In the genomic region with DNA sequence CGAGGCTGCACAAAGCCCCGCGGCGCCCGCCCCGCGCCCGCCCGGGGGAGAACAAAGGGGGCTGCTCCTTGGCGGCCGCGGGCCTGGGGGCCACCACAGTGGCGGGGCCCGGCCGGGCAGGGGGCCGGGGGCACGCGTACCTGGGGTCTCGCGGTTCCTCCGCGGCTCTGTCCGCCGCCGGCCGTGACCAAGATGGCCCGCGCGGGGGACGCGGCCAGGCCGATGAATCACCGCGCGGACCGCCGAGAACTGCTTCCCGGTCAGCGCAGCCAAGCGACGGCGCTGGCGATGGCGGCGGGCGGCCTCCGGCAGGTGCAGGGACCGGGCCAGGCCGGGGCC, we compare ENCODE assay signal across 8 cellular contexts. TPM values are rescaled to one million over a fixed set of nuclear protein-coding genes. Genes with fewer than 3 reads are reported as not detected.
DNase-seq lines count a peak whose midpoint lies in the region; ATAC-seq lines count a peak whose summit lies in the region.

Gene RTL6, minus strand, starts transcription at position 330 of the 339 bp plus-strand sequence. CDS start 677 bp downstream, outside the sequence.

- peaks cover 2% of the 10 kb centered on the region for H3K27me3 Mint-ChIP-seq in activated T-helper 17 cell treated with anti-CD3 and anti-CD28 coated beads, Interleukin-2, amount 50 U/mL, for 72 hours

- peaks cover 7% of the 10 kb centered on the region for H3K9me3 Mint-ChIP-seq in activated T-helper 17 cell treated with anti-CD3 and anti-CD28 coated beads, Interleukin-2, amount 50 U/mL, for 72 hours

- DNase-seq in SIG-M5 treated with dmso at 0.1 percent for 504 hours (lab: John Stamatoyannopoulos, UW; ENCODE audit: unreplicated experiment) (peak; percentile 28), SIG-M5 (lab: John Stamatoyannopoulos, UW) (no peak), left cardiac atrium (no peak), sciatic nerve (ENCODE audit: low spot score) (no peak), NAMALWA (ENCODE audit: low spot score) (no peak), globus pallidus (ENCODE audit: low spot score) (no peak)

- intact Hi-C loops in left cardiac atrium (cut with DNase I) (loop anchor here in 1 of 2 donors (10.0 kb wide), 1 partner anchor 133 kb away; no protein-coding TSS in a partner anchor), sciatic nerve (cut with DNase I) (no loop called here)

- H3K4me3 Mint-ChIP-seq in activated T-helper 17 cell treated with anti-CD3 and anti-CD28 coated beads, Interleukin-2, amount 50 U/mL, for 72 hours, result peak within 1 kb of the TSS; percentile 72

- peak within 1 kb of the TSS; percentile 86 for H3K27ac Mint-ChIP-seq in activated T-helper 17 cell treated with anti-CD3 and anti-CD28 coated beads, Interleukin-2, amount 50 U/mL, for 72 hours

- H3K36me3 Mint-ChIP-seq in activated T-helper 17 cell treated with anti-CD3 and anti-CD28 coated beads, Interleukin-2, amount 50 U/mL, for 72 hours (ENCODE audit: low read depth), result no peaks in the 10 kb centered on the region

- no peak for ATAC-seq in activated T-helper 17 cell treated with anti-CD3 and anti-CD28 coated beads, Interleukin-2, amount 50 U/mL, for 72 hours (replicated peaks)
- no peak for ATAC-seq in left cardiac atrium
- ATAC-seq in sciatic nerve, result no peak
- ATAC-seq in GM21367 (IDR thresholded peaks at IDR 0.05; ENCODE audit: unreplicated experiment), result no peak

- H3K4me1 Mint-ChIP-seq in activated T-helper 17 cell treated with anti-CD3 and anti-CD28 coated beads, Interleukin-2, amount 50 U/mL, for 72 hours, result peaks cover 19% of the 10 kb centered on the region

RNA-seq across cellular contexts. Expression of gene RTL6, which starts in this region (rescaled TPM):
- total RNA-seq in activated T-helper 17 cell treated with anti-CD3 and anti-CD28 coated beads, Interleukin-2, amount 50 U/mL, for 72 hours, result 1 to 10 TPM; 5.8 to 6.3 TPM
- 10 to 100 TPM; 22.3 to 31.5 TPM for total RNA-seq in left cardiac atrium
- 21.1 TPM for total RNA-seq in sciatic nerve
